11 cellular contexts compared by ENCODE assay signal in genomic region chr1:88801575-88802208, GRCh38.
DNase-seq lines count a peak whose midpoint lies in the region; ATAC-seq, FAIRE-seq and TF ChIP-seq lines count a peak whose summit lies in the region.
"Had no signal": no experiment of that assay in that cellular context is flagged by ENCODE, and none has a peak within 500 bp of the region (broad histone marks: within the 10 kb centered on the region; RNA-seq: fewer than 3 reads in every experiment).

No MANE protein-coding gene starts in this region.

- no peak overlapping the region for H3K4me3 Mint-ChIP-seq in activated T-helper 2 cell treated with anti-CD3 and anti-CD28 coated beads, Interferon-gamma antibody, Interleukin-2, Interleukin-4, amounts not matched to agents 10 μg/mL and 5 μg/mL and 100 μg/mL, durations not matched to agents 14 hours and 24 hours and 36 hours (ENCODE audit: low read depth)

- intact Hi-C loops in activated T-helper 2 cell treated with anti-CD3 and anti-CD28 coated beads, Interferon-gamma antibody, Interleukin-2, Interleukin-4, amounts not matched to agents 10 μg/mL and 5 μg/mL and 100 μg/mL, durations not matched to agents 14 hours and 24 hours and 36 hours (cut with micrococcal nuclease): loop anchor here (5.0 kb wide), 1 partner anchor 76 kb away; no protein-coding TSS in a partner anchor
- intact Hi-C loops in heart right ventricle (cut with DNase I): loop anchor here in 2 of 10 donors (5.0 to 10.0 kb wide), 2 partner anchors 81 to 147 kb away; no protein-coding TSS in a partner anchor

- no peak overlapping the region for H3K4me3 ChIP-seq in Karpas-422 (ENCODE audit: low read length)
- no peak overlapping the region for H3K4me3 ChIP-seq in heart right ventricle

- H3K9ac ChIP-seq in Karpas-422 (ENCODE audit: low read length): no peak overlapping the region

- H3K36me3 ChIP-seq in Karpas-422 (ENCODE audit: insufficient read depth, low read length): peaks cover 42% of the 10 kb centered on the region
- peaks cover 0 to 94% (median 23%) of the 10 kb centered on the region in 9 donors for H3K36me3 ChIP-seq in heart right ventricle

- no peaks in the 10 kb centered on the region for H3K27me3 ChIP-seq in Karpas-422 (ENCODE audit: low read length)
- H3K27me3 ChIP-seq in heart right ventricle: no peaks in the 10 kb centered on the region

- H3K4me2 ChIP-seq in Karpas-422 (ENCODE audit: low read depth, low read length, poor library complexity, severe bottlenecking): no peak overlapping the region

- no peak for ATAC-seq in heart right ventricle

- peaks cover 66% of the 10 kb centered on the region for H3K36me3 Mint-ChIP-seq in activated T-helper 2 cell treated with anti-CD3 and anti-CD28 coated beads, Interferon-gamma antibody, Interleukin-2, Interleukin-4, amounts not matched to agents 10 μg/mL and 5 μg/mL and 100 μg/mL, durations not matched to agents 14 hours and 24 hours and 36 hours (ENCODE audit: low read depth)

- H3K27ac Mint-ChIP-seq in activated T-helper 2 cell treated with anti-CD3 and anti-CD28 coated beads, Interferon-gamma antibody, Interleukin-2, Interleukin-4, amounts not matched to agents 10 μg/mL and 5 μg/mL and 100 μg/mL, durations not matched to agents 14 hours and 24 hours and 36 hours: peak overlapping the region; percentile 42

- peaks cover 12% of the 10 kb centered on the region for H3K4me1 Mint-ChIP-seq in activated T-helper 2 cell treated with anti-CD3 and anti-CD28 coated beads, Interferon-gamma antibody, Interleukin-2, Interleukin-4, amounts not matched to agents 10 μg/mL and 5 μg/mL and 100 μg/mL, durations not matched to agents 14 hours and 24 hours and 36 hours (ENCODE audit: low read depth)

- H3K79me2 ChIP-seq in Karpas-422 (ENCODE audit: low read length): peaks cover 2% of the 10 kb centered on the region; the same call in 1 of the 2 replicates

- H3K9me3 ChIP-seq in Karpas-422 (ENCODE audit: low read length) (no peaks in the 10 kb centered on the region), heart right ventricle (peaks cover 0 to 10% (median 0%) of the 10 kb centered on the region in 11 donors)

- no peak for TF ChIP-seq CTCF in heart right ventricle (IDR thresholded peaks at IDR 0.05)

- no peaks in the 10 kb centered on the region for H3K27me3 Mint-ChIP-seq in activated T-helper 2 cell treated with anti-CD3 and anti-CD28 coated beads, Interferon-gamma antibody, Interleukin-2, Interleukin-4, amounts not matched to agents 10 μg/mL and 5 μg/mL and 100 μg/mL, durations not matched to agents 14 hours and 24 hours and 36 hours (ENCODE audit: low read depth)

- H4K20me1 ChIP-seq in Karpas-422 (ENCODE audit: insufficient read depth, low read depth, low read length): no peaks in the 10 kb centered on the region

- FAIRE-seq in frontal cortex (lab: Jason Lieb, UNC): no peak

- H3K9me2 ChIP-seq in Karpas-422 (replicated peaks; ENCODE audit: insufficient read depth, low read length): no peaks in the 10 kb centered on the region

- DNase-seq in DMS 273 (lab: John Stamatoyannopoulos, UW; ENCODE audit: unreplicated experiment) (peak; percentile 42), DMS 273 treated with DMSO at 0.1 percent for 48 hours (lab: John Stamatoyannopoulos, UW) (no peak), Karpas-422 (peak; percentile 45), myocyte (ENCODE audit: low read depth) (peak; percentile 28), frontal cortex (ENCODE audit: low spot score in 2 of 2) (no peak), heart right ventricle (no peak), COR-L47 (lab: John Stamatoyannopoulos, UW) (no peak)
- DNase-seq in activated T-helper 2 cell treated with anti-CD3 and anti-CD28 coated beads, Interferon-gamma antibody, Interleukin-2, Interleukin-4, amounts not matched to agents 10 μg/mL and 5 μg/mL and 100 μg/mL, durations not matched to agents 14 hours and 24 hours and 36 hours (ENCODE audit: low spot score): no peak
- DNase-seq: 8988T, amygdala, NCI-H187 had no signal

- no peaks in the 10 kb centered on the region for H3K4me1 ChIP-seq in Karpas-422 (ENCODE audit: low read length)
- H3K4me1 ChIP-seq in heart right ventricle: peaks cover 0 to 14% (median 0%) of the 10 kb centered on the region in 9 donors

- H3K27ac ChIP-seq in Karpas-422 (ENCODE audit: low read length): no peak overlapping the region
- peak overlapping the region in 2 of 10 donors; percentile 16 to 64 for H3K27ac ChIP-seq in heart right ventricle

- peaks cover 8% of the 10 kb centered on the region for H3K9me3 Mint-ChIP-seq in activated T-helper 2 cell treated with anti-CD3 and anti-CD28 coated beads, Interferon-gamma antibody, Interleukin-2, Interleukin-4, amounts not matched to agents 10 μg/mL and 5 μg/mL and 100 μg/mL, durations not matched to agents 14 hours and 24 hours and 36 hours

- 97 to 99% methylated on average over 9 of the region's 9 CpGs for WGBS in heart right ventricle, 2 donors

- H2AFZ ChIP-seq in Karpas-422 (ENCODE audit: low read length): no peak overlapping the region

Comparison
In these comparisons a context has a peak if more than half of its experiments do, and no peak if none do; other contexts are left out.
1. DNase-seq: peak in DMS 273 (single experiment), Karpas-422 (single experiment) and myocyte (single experiment); none in DMS 273 treated with DMSO at 0.1 percent for 48 hours (single experiment), activated T-helper 2 cell treated with anti-CD3 and anti-CD28 coated beads, Interferon-gamma antibody, Interleukin-2, Interleukin-4, amounts not matched to agents 10 μg/mL and 5 μg/mL and 100 μg/mL, durations not matched to agents 14 hours and 24 hours and 36 hours (single experiment), frontal cortex (0 of 2), heart right ventricle (0 of 2) and COR-L47 (single experiment).